In the genomic region with DNA sequence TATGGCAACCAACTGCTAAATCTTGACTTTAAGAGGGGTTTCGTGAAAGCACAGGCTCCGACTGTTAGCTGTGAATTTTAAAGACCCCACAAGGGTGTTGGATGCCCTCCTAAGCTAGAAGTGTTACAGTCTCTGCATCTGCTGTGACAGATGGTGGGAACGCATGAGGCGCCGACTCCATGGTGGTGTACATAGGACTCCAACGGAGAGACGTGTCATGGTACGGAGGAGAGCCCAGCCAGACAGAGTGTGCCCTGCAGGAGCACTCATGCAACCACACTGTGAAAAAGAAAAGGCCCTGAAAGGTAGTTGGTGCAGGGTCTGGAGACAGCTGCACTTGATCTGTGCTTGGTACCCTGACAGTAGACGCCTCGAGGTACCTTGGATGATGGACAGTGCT, we compare ENCODE assay signal across 23 cellular contexts.
DNase-seq lines count a peak whose midpoint lies in the region; FAIRE-seq and TF ChIP-seq lines count a peak whose summit lies in the region.
"Had no signal": no experiment of that assay in that cellular context is flagged by ENCODE, and none has a peak within 500 bp of the region (broad histone marks: within the 10 kb centered on the region; RNA-seq: fewer than 3 reads in every experiment).

No MANE protein-coding gene starts in this region.

- H3K9ac ChIP-seq in trophoblast cell (ENCODE audit: low read length), result no peak overlapping the region

- H3K36me3 Mint-ChIP-seq in brain, result peaks cover 69% of the 10 kb centered on the region
- H3K36me3 Mint-ChIP-seq: CD4-positive, CD25-positive, alpha-beta regulatory T cell; IgD-negative memory B cell had no signal

- no peak overlapping the region for H4K91ac ChIP-seq in trophoblast cell (ENCODE audit: low read depth, low read length)

- no peak overlapping the region for H3K18ac ChIP-seq in trophoblast cell (ENCODE audit: low read length)

- no peak overlapping the region for H2BK5ac ChIP-seq in trophoblast cell (ENCODE audit: low read depth, low read length, poor library complexity)

- H3K9me3 ChIP-seq in trophoblast cell (ENCODE audit: insufficient read depth, low read depth, low read length), result no peaks in the 10 kb centered on the region
- H3K9me3 ChIP-seq: BE2C had no signal

- TF ChIP-seq CTCF in brain (conservative IDR thresholded peaks at IDR 0.05), result no peak

- no peak overlapping the region for H2AFZ ChIP-seq in trophoblast cell (ENCODE audit: insufficient read depth, low read length, poor library complexity)

- peak overlapping the region; percentile 12 for H3K4me3 ChIP-seq in trophoblast cell (ENCODE audit: low read depth, low read length)

- H3K4me1 ChIP-seq in trophoblast cell (ENCODE audit: control insufficient read depth in 1 of 2, insufficient read depth in 2 of 2, low read length in 2 of 2), result no peaks in the 10 kb centered on the region
- H3K4me1 ChIP-seq: BE2C had no signal

- H3K23ac ChIP-seq in trophoblast cell (ENCODE audit: low read length), result no peak overlapping the region

- no peak overlapping the region for H3K4ac ChIP-seq in trophoblast cell (ENCODE audit: low read depth, low read length)

- no peak overlapping the region for H4K12ac ChIP-seq in trophoblast cell (ENCODE audit: low read depth, low read length)

- H3K27me3 ChIP-seq in trophoblast cell (ENCODE audit: insufficient read depth, low read length), result no peaks in the 10 kb centered on the region
- H3K27me3 ChIP-seq: BE2C had no signal

- no peaks in the 10 kb centered on the region for H3K27me3 Mint-ChIP-seq in brain
- H3K27me3 Mint-ChIP-seq: CD4-positive, CD25-positive, alpha-beta regulatory T cell had no signal

- no peak overlapping the region for H3K27ac ChIP-seq in trophoblast cell (ENCODE audit: low read depth, low read length)

- H2BK12ac ChIP-seq in trophoblast cell (ENCODE audit: low read length), result no peak overlapping the region

- no peaks in the 10 kb centered on the region for H3K9me3 Mint-ChIP-seq in brain
- H3K9me3 Mint-ChIP-seq: H9, IgD-negative memory B cell had no signal

- no peak overlapping the region for H3K14ac ChIP-seq in trophoblast cell (ENCODE audit: low read length)

- no peaks in the 10 kb centered on the region for H3K79me2 ChIP-seq in trophoblast cell (ENCODE audit: control insufficient read depth, insufficient read depth, low read length, poor library complexity)

- WGBS in trophoblast cell (ENCODE audit: extremely low coverage, insufficient coverage, insufficient read length), result no CpG with 5 or more reads among the region's 10 CpGs

- DNase-seq in NCI-H82 (lab: John Stamatoyannopoulos, UW) (peak; percentile 28), NCI-H82 treated with DMSO at 0.1 percent for 48 hours (lab: John Stamatoyannopoulos, UW; ENCODE audit: unreplicated experiment) (no peak), NCI-H1694 treated with DMSO at 0.1 percent for 48 hours (lab: John Stamatoyannopoulos, UW) (peak; percentile 100), trophoblast cell (no peak), GM12891 (ENCODE audit: insufficient read length, low spot score) (no peak), UCSD-AML1 (lab: John Stamatoyannopoulos, UW; ENCODE audit: unreplicated experiment) (no peak)
- DNase-seq in stimulated activated CD4-positive, alpha-beta T cell treated with anti-CD3 and anti-CD28 coated beads, Interleukin-15, amount 100 ng/mL, for 24 hours, result no peak
- DNase-seq: ACHN; BE2C; C1 segment of cervical spinal cord; CD4-positive, CD25-positive, alpha-beta regulatory T cell; CD8-positive, alpha-beta memory T cell; COR-L47; DMS153; DMS79; GF-D8; H9 had no signal

- no peak for FAIRE-seq in GM12891 (lab: Jason Lieb, UNC)
- FAIRE-seq: A204.1, GM19239, H1, HepG2 had no signal

- H3K36me3 ChIP-seq in trophoblast cell (ENCODE audit: control insufficient read depth in 1 of 2, insufficient read depth in 2 of 2, low read length in 2 of 2), result no peaks in the 10 kb centered on the region
- H3K36me3 ChIP-seq: BE2C had no signal

- no peaks in the 10 kb centered on the region for H3K79me1 ChIP-seq in trophoblast cell (ENCODE audit: low read length)

- H4K8ac ChIP-seq in trophoblast cell (ENCODE audit: low read depth, low read length), result no peak overlapping the region

- H3K4me3 Mint-ChIP-seq in brain, result no peak overlapping the region
- H3K4me3 Mint-ChIP-seq: CD4-positive, CD25-positive, alpha-beta regulatory T cell; CD8-positive, alpha-beta memory T cell; H9; IgD-negative memory B cell had no signal

- no peak for TF ChIP-seq POLR2A in GM12891 (IDR thresholded peaks at IDR 0.05; ENCODE audit: low read depth, low read length)

- no peak overlapping the region for H3K4me2 ChIP-seq in trophoblast cell (ENCODE audit: low read length)

- peaks cover 5% of the 10 kb centered on the region for H3K4me1 Mint-ChIP-seq in brain
- H3K4me1 Mint-ChIP-seq: CD4-positive, CD25-positive, alpha-beta regulatory T cell; CD8-positive, alpha-beta memory T cell; IgD-negative memory B cell had no signal

- H3K27ac Mint-ChIP-seq in brain, result peak overlapping the region in 3 of 5 experiments; percentile 28 to 69 (median 68)
- H3K27ac Mint-ChIP-seq: CD4-positive, CD25-positive, alpha-beta regulatory T cell; CD8-positive, alpha-beta memory T cell; H9; IgD-negative memory B cell had no signal

- H2BK120ac ChIP-seq in trophoblast cell (ENCODE audit: insufficient read depth, low read length, poor library complexity), result no peak overlapping the region

- no peak overlapping the region for H2AK5ac ChIP-seq in trophoblast cell (ENCODE audit: low read length)

TF ChIP-seq in GM12891, 5 proteins besides CTCF, POLR2A, EP300 and RAD21:
- no peak for TF ChIP-seq TAF1 (IDR thresholded peaks at IDR 0.05; ENCODE audit: low read depth, low read length)
- no peak for TF ChIP-seq POLR2AphosphoS5 (IDR thresholded peaks at IDR 0.05; ENCODE audit: low read depth, low read length)
- no peak for TF ChIP-seq PAX5 (IDR thresholded peaks at IDR 0.05; ENCODE audit: insufficient read depth, low read length, severe bottlenecking)
- no peak for TF ChIP-seq SPI1 (IDR thresholded peaks at IDR 0.05; ENCODE audit: low read depth, low read length)
- no peak for TF ChIP-seq POU2F2 (IDR thresholded peaks at IDR 0.05; ENCODE audit: low read depth, low read length)

Comparison
In these comparisons a context has a peak if more than half of its experiments do, and no peak if none do; other contexts are left out.
1. DNase-seq: peak in NCI-H82 (single experiment) and NCI-H1694 treated with DMSO at 0.1 percent for 48 hours (single experiment); none in NCI-H82 treated with DMSO at 0.1 percent for 48 hours (single experiment), trophoblast cell (0 of 2), GM12891 (single experiment), UCSD-AML1 (single experiment) and stimulated activated CD4-positive, alpha-beta T cell treated with anti-CD3 and anti-CD28 coated beads, Interleukin-15, amount 100 ng/mL, for 24 hours (single experiment).